Comparison of ENCODE assay signal across 8 cellular contexts in genomic region chr3:139677341-139678155, GRCh38. TPM values are rescaled to one million over a fixed set of nuclear protein-coding genes. Genes with fewer than 3 reads are reported as not detected.
DNase-seq lines count a peak whose midpoint lies in the region; ATAC-seq and TF ChIP-seq lines count a peak whose summit lies in the region.

Gene NMNAT3 (minus strand): TSS chr3:139677972. CDS start chr3:139627724, 50,248 bp downstream.

- TF ChIP-seq POLR2A in NB4 (IDR thresholded peaks at IDR 0.05; ENCODE audit: extremely low read depth, insufficient read length), result no peak
- TF ChIP-seq POLR2A in body of pancreas (IDR thresholded peaks at IDR 0.05), result peak; percentile 49 to 71 (median 63)

- no peaks in the 10 kb centered on the region for H3K36me3 ChIP-seq in HEK293 (ENCODE audit: control insufficient read depth in 2 of 2, insufficient read depth in 1 of 2, low read length in 2 of 2)
- no peaks in the 10 kb centered on the region for H3K36me3 ChIP-seq in body of pancreas (replicated peaks in 1 of 2; ENCODE audit: insufficient read depth in 1 of 2, low read depth in 2 of 2)
- H3K36me3 ChIP-seq in iPS-15b (ENCODE audit: control insufficient read depth, insufficient read depth, low read length), result no peaks in the 10 kb centered on the region
- H3K36me3 ChIP-seq in SJCRH30, result no peaks in the 10 kb centered on the region

- DNase-seq in G401 (ENCODE audit: low spot score), result peak; percentile 80
- DNase-seq in NB4 (ENCODE audit: low read depth), result peak; percentile 24
- DNase-seq in T-helper 9 cell, result peak; percentile 67
- peak; percentile 89 to 96 (median 92) for DNase-seq in body of pancreas
- DNase-seq in skeletal muscle cell (ENCODE audit: low read depth), result no peak
- DNase-seq in SJCRH30, result no peak

- peak within 1 kb of the TSS; percentile 60 for H3K9ac ChIP-seq in iPS-15b (ENCODE audit: low read depth, low read length)

- ATAC-seq in body of pancreas, result peak; percentile 98

- H3K9me3 ChIP-seq in HEK293 (ENCODE audit: control insufficient read depth, insufficient read depth, low read depth, low read length), result no peaks in the 10 kb centered on the region
- H3K9me3 ChIP-seq in body of pancreas, result no peaks in the 10 kb centered on the region
- H3K9me3 ChIP-seq in iPS-15b (ENCODE audit: control insufficient read depth, insufficient read depth, low read length), result no peaks in the 10 kb centered on the region
- no peaks in the 10 kb centered on the region for H3K9me3 ChIP-seq in SJCRH30 (replicated peaks)

- POLR2A ChIA-PET in HEK293 (lab: Yijun Ruan, JAX), result no interaction called here

- no peaks in the 10 kb centered on the region for H3K27me3 ChIP-seq in body of pancreas
- H3K27me3 ChIP-seq in iPS-15b (ENCODE audit: control insufficient read depth, insufficient read depth, low read length), result peaks cover 53% of the 10 kb centered on the region
- peaks cover 14% of the 10 kb centered on the region for H3K27me3 ChIP-seq in SJCRH30

- H3K4me3 ChIP-seq in HEK293 (ENCODE audit: low read depth, low read length) (peak within 1 kb of the TSS; percentile 63), NB4 (ENCODE audit: low read depth, low read length) (no peak within 1 kb of the TSS), body of pancreas (peak within 1 kb of the TSS; percentile 40 to 74), iPS-15b (ENCODE audit: low read depth, low read length) (peak within 1 kb of the TSS; percentile 55), skeletal muscle cell (ENCODE audit: low read depth, low read length) (peak within 1 kb of the TSS; percentile 43), SJCRH30 (no peak within 1 kb of the TSS)

- 0 out of 2 replicates have a peak, but pooled peaks have one; percentile 32 for TF ChIP-seq CTCF in HEK293 (tag by site-specific recombination; IDR thresholded peaks at IDR 0.05)
- no peak for TF ChIP-seq CTCF in NB4 (IDR thresholded peaks at IDR 0.05; ENCODE audit: low read depth, low read length)
- TF ChIP-seq CTCF in body of pancreas (IDR thresholded peaks at IDR 0.05), result peak in 4 of 7 experiments; percentile 27 to 40 (median 36)

- WGBS in body of pancreas, 2 donors, result 0% methylated on average over 21 to 66 of the region's 67 CpGs

- in situ Hi-C loops in G401 (cut with HindIII; ENCODE audit: low sequenced_read_pairs), result no loop called here

- CTCF ChIA-PET in HEK293 (lab: Yijun Ruan, JAX), result no interaction called here

- H3K27ac ChIP-seq in HEK293 (ENCODE audit: extremely low read depth, low read depth, low read length) (peak within 1 kb of the TSS; percentile 11; the same call in 1 of the 2 replicates), body of pancreas (peak within 1 kb of the TSS; percentile 80 to 93 (median 83)), SJCRH30 (no peak within 1 kb of the TSS)

- no peaks in the 10 kb centered on the region for H3K4me1 ChIP-seq in HEK293 (ENCODE audit: control insufficient read depth, insufficient read depth, low read length)
- H3K4me1 ChIP-seq in body of pancreas, result peaks cover 16% of the 10 kb centered on the region
- H3K4me1 ChIP-seq in iPS-15b (ENCODE audit: control insufficient read depth, insufficient read depth, low read length), result peaks cover 7% of the 10 kb centered on the region
- no peaks in the 10 kb centered on the region for H3K4me1 ChIP-seq in SJCRH30

- intact Hi-C loops in body of pancreas (cut with DNase I), result no loop called here

TF ChIP-seq in HEK293, 187 proteins besides CTCF, POLR2A, EP300 and RAD21 (continues in another document):
- peak; percentile 61; the same call in 1 of the 2 replicates for TF ChIP-seq ZNF335 (tag by site-specific recombination; conservative IDR thresholded peaks at IDR 0.05)
- TF ChIP-seq HOXA7 (CRISPR knock-in tag; IDR thresholded peaks at IDR 0.05; ENCODE audit: borderline replicate concordance), result no peak
- peak; percentile 51; the same call in 1 of the 2 replicates for TF ChIP-seq ZNF423 (tag by site-specific recombination; IDR thresholded peaks at IDR 0.05)
- peak; percentile 61 for TF ChIP-seq SP2 (tag by site-specific recombination; IDR thresholded peaks at IDR 0.05)
- TF ChIP-seq ZBTB10 (tag by site-specific recombination; IDR thresholded peaks at IDR 0.05), result 0 out of 2 replicates have a peak, but pooled peaks have one; percentile 36
- TF ChIP-seq ZBTB49 (tag by site-specific recombination; IDR thresholded peaks at IDR 0.05; ENCODE audit: low read depth), result no peak
- TF ChIP-seq SCRT2 (tag by site-specific recombination; IDR thresholded peaks at IDR 0.05), result peak; percentile 82
- peak; percentile 58 for TF ChIP-seq GLIS2 (tag by site-specific recombination; IDR thresholded peaks at IDR 0.05)
- TF ChIP-seq SP3 (tag by site-specific recombination; IDR thresholded peaks at IDR 0.05), result peak; percentile 44; the same call in 1 of the 2 replicates
- TF ChIP-seq, protein P1, sequence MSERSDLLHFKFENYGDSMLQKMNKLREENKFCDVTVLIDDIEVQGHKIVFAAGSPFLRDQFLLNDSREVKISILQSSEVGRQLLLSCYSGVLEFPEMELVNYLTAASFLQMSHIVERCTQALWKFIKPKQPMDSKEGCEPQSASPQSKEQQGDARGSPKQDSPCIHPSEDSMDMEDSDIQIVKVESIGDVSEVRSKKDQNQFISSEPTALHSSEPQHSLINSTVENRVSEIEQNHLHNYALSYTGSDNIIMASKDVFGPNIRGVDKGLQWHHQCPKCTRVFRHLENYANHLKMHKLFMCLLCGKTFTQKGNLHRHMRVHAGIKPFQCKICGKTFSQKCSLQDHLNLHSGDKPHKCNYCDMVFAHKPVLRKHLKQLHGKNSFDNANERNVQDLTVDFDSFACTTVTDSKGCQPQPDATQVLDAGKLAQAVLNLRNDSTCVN (tag by site-specific recombination; optimal IDR thresholded peaks at IDR 0.05), result peak; percentile 36
- TF ChIP-seq EGR2 (tag by site-specific recombination; IDR thresholded peaks at IDR 0.05; ENCODE audit: low read depth), result 0 out of 2 replicates have a peak, but pooled peaks have one; percentile 21
- TF ChIP-seq, protein P2, sequence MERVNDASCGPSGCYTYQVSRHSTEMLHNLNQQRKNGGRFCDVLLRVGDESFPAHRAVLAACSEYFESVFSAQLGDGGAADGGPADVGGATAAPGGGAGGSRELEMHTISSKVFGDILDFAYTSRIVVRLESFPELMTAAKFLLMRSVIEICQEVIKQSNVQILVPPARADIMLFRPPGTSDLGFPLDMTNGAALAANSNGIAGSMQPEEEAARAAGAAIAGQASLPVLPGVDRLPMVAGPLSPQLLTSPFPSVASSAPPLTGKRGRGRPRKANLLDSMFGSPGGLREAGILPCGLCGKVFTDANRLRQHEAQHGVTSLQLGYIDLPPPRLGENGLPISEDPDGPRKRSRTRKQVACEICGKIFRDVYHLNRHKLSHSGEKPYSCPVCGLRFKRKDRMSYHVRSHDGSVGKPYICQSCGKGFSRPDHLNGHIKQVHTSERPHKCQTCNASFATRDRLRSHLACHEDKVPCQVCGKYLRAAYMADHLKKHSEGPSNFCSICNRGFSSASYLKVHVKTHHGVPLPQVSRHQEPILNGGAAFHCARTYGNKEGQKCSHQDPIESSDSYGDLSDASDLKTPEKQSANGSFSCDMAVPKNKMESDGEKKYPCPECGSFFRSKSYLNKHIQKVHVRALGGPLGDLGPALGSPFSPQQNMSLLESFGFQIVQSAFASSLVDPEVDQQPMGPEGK (tag by site-specific recombination; IDR thresholded peaks at IDR 0.05), result peak; percentile 56; the same call in 1 of the 2 replicates
- TF ChIP-seq KLF8 (tag by site-specific recombination; IDR thresholded peaks at IDR 0.05), result peak; percentile 16; the same call in 1 of the 2 replicates
- no peak for TF ChIP-seq ZNF121 (tag by site-specific recombination; IDR thresholded peaks at IDR 0.05)
- TF ChIP-seq ZNF341 (tag by site-specific recombination; IDR thresholded peaks at IDR 0.05; ENCODE audit: low read depth), result peak; percentile 27; the same call in 1 of the 2 replicates
- TF ChIP-seq ZXDB (tag by site-specific recombination; IDR thresholded peaks at IDR 0.05), result peak; percentile 82
- TF ChIP-seq ZBTB48 (tag by site-specific recombination; IDR thresholded peaks at IDR 0.05), result peak; percentile 90

RNA-seq across cellular contexts. Expression of gene NMNAT3, which starts in this region (rescaled TPM):
- total RNA-seq in G401 (2014; rRNA removed; shearing (Covaris generic)), result not detected in 2 replicates
- total RNA-seq in body of pancreas, result 10 to 100 TPM in 1 of 2 donors, 1 to 10 TPM in 1; 5.7 to 12.9 TPM
- total RNA-seq in SJCRH30 (2014; rRNA removed; shearing (Covaris generic)), result 0.28 TPM in 1 of 2 replicates, not detected in the other

Comparison
In these comparisons a context has a peak if more than half of its experiments do, and no peak if none do; other contexts are left out.
1. Peak in DNase-seq in G401; RNA of the gene not detected or under 1 TPM.
2. DNase-seq: peak in NB4 (single experiment), T-helper 9 cell (single experiment) and body of pancreas (4 of 4); none in skeletal muscle cell (single experiment) and SJCRH30 (0 of 2).
3. H3K4me3 ChIP-seq: peak in HEK293 (single experiment), body of pancreas (2 of 2), iPS-15b (single experiment) and skeletal muscle cell (single experiment); none in NB4 (single experiment) and SJCRH30 (single experiment).